11 cellular contexts compared by ENCODE assay signal in genomic region chr1:200027264-200027823, GRCh38. TPM values are rescaled to one million over a fixed set of nuclear protein-coding genes. Genes with fewer than 3 reads are reported as not detected.
DNase-seq lines count a peak whose midpoint lies in the region; ATAC-seq, FAIRE-seq and TF ChIP-seq lines count a peak whose summit lies in the region.
"Had no signal": no experiment of that assay in that cellular context is flagged by ENCODE, and none has a peak within 500 bp of the region (broad histone marks: within the 10 kb centered on the region; RNA-seq: fewer than 3 reads in every experiment).

TSS of gene NR5A2 (plus strand) at chr1:200027710. CDS start at chr1:200027848, 138 bp downstream.

- peaks cover 12% of the 10 kb centered on the region for H3K23me2 ChIP-seq in H1 (ENCODE audit: low read depth, low read length)

- no peak within 1 kb of the TSS for H2BK120ac ChIP-seq in H1 (replicated peaks; ENCODE audit: low read depth, low read length)

- H3K9me3 ChIP-seq in DOHH2 (ENCODE audit: control insufficient read depth, insufficient read depth, low read length) (no peaks in the 10 kb centered on the region), NT2/D1 (ENCODE audit: insufficient read depth, low read length) (no peaks in the 10 kb centered on the region), H1 (ENCODE audit: insufficient read depth in 2 of 2, low read depth in 1 of 2, low read length in 1 of 2) (no peaks in the 10 kb centered on the region)
- H3K9me3 ChIP-seq: uterus had no signal

- no peak for TF ChIP-seq EP300 in H1 (IDR thresholded peaks at IDR 0.05; ENCODE audit: borderline replicate concordance in 1 of 2, low read depth in 2 of 2, low read length in 2 of 2)

- no peaks in the 10 kb centered on the region for H3K36me3 ChIP-seq in DOHH2 (ENCODE audit: control insufficient read depth, low read length)
- H3K36me3 ChIP-seq in NT2/D1 (ENCODE audit: insufficient read depth, insufficient read length, low read length) = no peaks in the 10 kb centered on the region
- H3K36me3 ChIP-seq in H1 (ENCODE audit: control insufficient read depth in 2 of 4, insufficient read depth in 4 of 4, low read length in 3 of 4) = no peaks in the 10 kb centered on the region
- H3K36me3 ChIP-seq: uterus had no signal

- H2BK15ac ChIP-seq in H1 (ENCODE audit: low read length) = no peak within 1 kb of the TSS

- no peak within 1 kb of the TSS for H3K4ac ChIP-seq in H1 (replicated peaks; ENCODE audit: insufficient read length, low read depth, low read length)

- no peak within 1 kb of the TSS for H4K8ac ChIP-seq in H1 (ENCODE audit: extremely low read depth, insufficient read depth, low read length)

- H3K79me2 ChIP-seq in DOHH2 (ENCODE audit: control insufficient read depth, low read length) = no peaks in the 10 kb centered on the region
- no peaks in the 10 kb centered on the region for H3K79me2 ChIP-seq in H1 (ENCODE audit: control insufficient read depth in 1 of 2, insufficient read depth in 2 of 2, low read length in 2 of 2)

- H2AK5ac ChIP-seq in H1 (ENCODE audit: low read depth, low read length) = no peak within 1 kb of the TSS

- TF ChIP-seq RAD21 in H1 (IDR thresholded peaks at IDR 0.05 in 1 of 2, conservative IDR thresholded peaks at IDR 0.05 in 1 of 2; ENCODE audit: low read depth in 2 of 2, low read length in 2 of 2) = no peak

- no peak within 1 kb of the TSS for H4K91ac ChIP-seq in H1 (replicated peaks; ENCODE audit: insufficient read length, low read length)

- H3K9ac ChIP-seq in NT2/D1 (ENCODE audit: insufficient read length, low read depth) (peak within 1 kb of the TSS; percentile 52), H1 (replicated peaks in 1 of 4; ENCODE audit: extremely low read depth in 1 of 4, low read depth in 3 of 4, low read length in 3 of 4) (no peak within 1 kb of the TSS)

- H2BK20ac ChIP-seq in H1 (ENCODE audit: low read length) = no peak within 1 kb of the TSS

- H4K20me1 ChIP-seq in DOHH2 (ENCODE audit: control insufficient read depth, insufficient read depth, low read depth, low read length) (no peaks in the 10 kb centered on the region), H1 (replicated peaks in 1 of 2; ENCODE audit: control insufficient read depth in 1 of 2, insufficient read depth in 2 of 2, low read length in 2 of 2) (no peaks in the 10 kb centered on the region)

- no peak for TF ChIP-seq POLR2A in H1 (IDR thresholded peaks at IDR 0.05; ENCODE audit: control extremely low read depth in 1 of 2, low read depth in 2 of 2, low read length in 2 of 2)

- H3K36me3 Mint-ChIP-seq in nephron (ENCODE audit: low read depth) = no peaks in the 10 kb centered on the region

- POLR2A ChIA-PET in H1 (lab: Charles Lee; ENCODE audit: partially characterized antibody) = interaction anchor here (1.6 kb wide), 1 partner anchor 9 kb away, joined by 5 read pairs; no protein-coding TSS in a partner anchor

- peaks cover 83% of the 10 kb centered on the region for H3K27me3 Mint-ChIP-seq in nephron (ENCODE audit: low read depth)

- no peak for FAIRE-seq in H1 (lab: Jason Lieb, UNC)
- FAIRE-seq: D721Med had no signal

- no peak within 1 kb of the TSS for H3K23ac ChIP-seq in H1 (ENCODE audit: insufficient read length)

- peak within 1 kb of the TSS; percentile 84 to 88 (median 87) for H3K4me3 Mint-ChIP-seq in nephron

- TF ChIP-seq CTCF in DOHH2 (IDR thresholded peaks at IDR 0.05; ENCODE audit: low read depth, low read length, poor library complexity, severe bottlenecking) (no peak), H1 (IDR thresholded peaks at IDR 0.05; ENCODE audit: control extremely low read depth in 1 of 3, insufficient read depth in 1 of 3, low read depth in 1 of 3, low read length in 3 of 3) (no peak), nephron (IDR thresholded peaks at IDR 0.05; ENCODE audit: unreplicated experiment in 3 of 3) (no peak)

- CTCF ChIA-PET in H1 (lab: Charles Lee; ENCODE audit: partially characterized antibody) = interaction anchor here (1.2 kb wide), 1 partner anchor 64 kb away, joined by 3 read pairs; no protein-coding TSS in a partner anchor

- H3K79me1 ChIP-seq in H1 (ENCODE audit: low read depth, low read length) = no peaks in the 10 kb centered on the region

- no peak within 1 kb of the TSS for H3K14ac ChIP-seq in H1 (ENCODE audit: insufficient read length)

- H3K18ac ChIP-seq in H1 (ENCODE audit: extremely low read depth, low read length) = no peak within 1 kb of the TSS

- no peak within 1 kb of the TSS for H4K5ac ChIP-seq in H1 (ENCODE audit: insufficient read length, low read depth, low read length)

- intact Hi-C loops in sciatic nerve (cut with DNase I) = no loop called here

- H3K56ac ChIP-seq in H1 (replicated peaks; ENCODE audit: insufficient read length, low read depth, low read length) = no peak within 1 kb of the TSS

- H3K9me3 Mint-ChIP-seq in nephron = no peaks in the 10 kb centered on the region

- H3K4me1 Mint-ChIP-seq in nephron = peaks cover 4% of the 10 kb centered on the region

- H3K27ac Mint-ChIP-seq in nephron = no peak within 1 kb of the TSS

- no peak within 1 kb of the TSS for H3K27ac ChIP-seq in DOHH2 (ENCODE audit: low read depth, low read length)
- no peak within 1 kb of the TSS for H3K27ac ChIP-seq in H1 (ENCODE audit: low read depth, low read length)
- H3K27ac ChIP-seq: epithelial cell of prostate had no signal

- no peak within 1 kb of the TSS for H2BK5ac ChIP-seq in H1 (ENCODE audit: low read depth, low read length)

- H2BK12ac ChIP-seq in H1 (ENCODE audit: low read depth, low read length) = no peak within 1 kb of the TSS

- no peak within 1 kb of the TSS for H2AFZ ChIP-seq in H1 (ENCODE audit: low read length)

- H3F3A ChIP-seq in DOHH2 (ENCODE audit: control insufficient read depth, insufficient read depth) = 0 out of 2 replicates have a peak, but pooled peaks cover 2% of the 10 kb centered on the region

- H3K9me2 ChIP-seq in DOHH2 (replicated peaks; ENCODE audit: control insufficient read depth, low read length) = no peaks in the 10 kb centered on the region

- H3K4me2 ChIP-seq in DOHH2 (ENCODE audit: low read length) (peak within 1 kb of the TSS; percentile 67), H1 (ENCODE audit: insufficient read depth in 1 of 2, low read depth in 2 of 2, low read length in 2 of 2) (peak within 1 kb of the TSS; percentile 73 to 77)

- peak within 1 kb of the TSS; percentile 78 for H3K4me3 ChIP-seq in DOHH2 (ENCODE audit: low read length)
- peak within 1 kb of the TSS; percentile 57 for H3K4me3 ChIP-seq in NT2/D1 (ENCODE audit: insufficient read length, low read depth)
- H3K4me3 ChIP-seq in H1 (ENCODE audit: extremely low read depth in 1 of 4, insufficient read depth in 2 of 4, low read depth in 3 of 4, low read length in 4 of 4) = peak within 1 kb of the TSS; percentile 44 to 80 (median 78)

- peaks cover 24% of the 10 kb centered on the region for H3K4me1 ChIP-seq in DOHH2 (ENCODE audit: control insufficient read depth, low read length)
- no peaks in the 10 kb centered on the region for H3K4me1 ChIP-seq in NT2/D1 (ENCODE audit: insufficient read depth, insufficient read length)
- peaks cover 0 to 4% (median 0%) of the 10 kb centered on the region in 4 experiments; a peak in 2 of 7 replicates for H3K4me1 ChIP-seq in H1 (replicated peaks in 1 of 4; ENCODE audit: control insufficient read depth in 3 of 4, insufficient read depth in 4 of 4, low read length in 3 of 4)
- H3K4me1 ChIP-seq: uterus had no signal

- no peak for ATAC-seq in HG03354 (IDR thresholded peaks at IDR 0.05; ENCODE audit: poor library complexity, severe bottlenecking, unreplicated experiment)
- no peak for ATAC-seq in sciatic nerve

- 83% methylated on average over 1 of the region's 1 CpG; no CpG with 5 or more reads in 1 of the 2 experiments for WGBS in H1 (ENCODE audit: extremely low coverage in 1 of 2, insufficient coverage in 1 of 2, insufficient read length in 1 of 2, insufficient replicate concordance in 2 of 2, low coverage in 1 of 2, low lambda C conversion rate in 2 of 2, missing lambda C conversion rate in 1 of 2), 2 experiments

- DNase-seq in NT2/D1 (ENCODE audit: low read depth, low spot score) = no peak
- no peak for DNase-seq in H1 (ENCODE audit: low read depth in 1 of 2, low spot score in 2 of 2)
- DNase-seq in activated CD4-positive, CD25-positive, alpha-beta regulatory T cell treated with anti-CD3 and anti-CD28 coated beads, Interleukin-2, amount 50 U/mL, for 72 hours = no peak
- no peak for DNase-seq in T-helper 9 cell
- no peak for DNase-seq in sciatic nerve (ENCODE audit: low spot score)
- DNase-seq: uterus had no signal

- H3K27me3 ChIP-seq in DOHH2 (ENCODE audit: control insufficient read depth, low read length) = 0 out of 2 replicates have a peak, but pooled peaks cover 3% of the 10 kb centered on the region
- H3K27me3 ChIP-seq in NT2/D1 (ENCODE audit: insufficient read depth, insufficient read length) = peaks cover 52% of the 10 kb centered on the region
- H3K27me3 ChIP-seq in H1 (replicated peaks in 1 of 4; ENCODE audit: control insufficient read depth in 3 of 4, extremely low read depth in 1 of 4, insufficient read depth in 3 of 4, low read length in 3 of 4) = peaks cover 0 to 27% (median 15%) of the 10 kb centered on the region in 4 experiments; a peak in 5 of 7 replicates

TF ChIP-seq in H1, 55 proteins besides CTCF, POLR2A, EP300 and RAD21 (continues in another document):
- TF ChIP-seq RFX5 (IDR thresholded peaks at IDR 0.05; ENCODE audit: borderline replicate concordance, low read depth, low read length) = no peak

RNA-seq across cellular contexts. Expression of gene NR5A2, which starts in this region (rescaled TPM):
- total RNA-seq in H1 (2021; fragmentation: NEBNext Ultra II Directional; extraction: Animal tissue kit (Norgen Biotek cat#: 25700)) = 11.6 and 11.7 TPM in 2 replicates
- 1.7 and 2.1 TPM in 2 replicates for polyA plus RNA-seq in H1 (2011; rRNA removed)
- polyA plus RNA-seq in H1 (2011; cell fraction: cytosol; rRNA removed) = 2.4 TPM
- polyA plus RNA-seq in H1 (2011; cell fraction: nucleus; rRNA removed) = 4.2 TPM
- polyA plus RNA-seq in H1 (2012, experiment 1 of 2) = 1.9 to 4.9 TPM (median 2.8 TPM) in 4 replicates
- polyA plus RNA-seq in H1 (2012, experiment 2 of 2) = 0.30 TPM
- 8.1 TPM for polyA plus RNA-seq in H1 (2013, experiment 1 of 2)
- polyA plus RNA-seq in H1 (2013, experiment 2 of 2) = 8.4 TPM
- 6.8 and 9.6 TPM in 2 replicates for polyA minus RNA-seq in H1 (2011; rRNA and poly(A)+ RNA removed)
- 3.2 TPM for polyA minus RNA-seq in H1 (2011; cell fraction: cytosol; rRNA and poly(A)+ RNA removed)
- polyA minus RNA-seq in H1 (2011; cell fraction: nucleus; rRNA and poly(A)+ RNA removed) = 18.6 TPM
- 6.9 TPM for total RNA-seq in sciatic nerve
